23 cellular contexts compared by ENCODE assay signal in genomic region chr14:93004699-93005082, GRCh38.
A peak's percentile ranks its signal among the peaks of the same experiment; 100 is the strongest.
DNase-seq lines count a peak whose midpoint lies in the region; ATAC-seq and TF ChIP-seq lines count a peak whose summit lies in the region.
"Had no signal": no experiment of that assay in that cellular context is flagged by ENCODE, and none has a peak within 500 bp of the region (broad histone marks: within the 10 kb centered on the region; RNA-seq: fewer than 3 reads in every experiment).

No MANE protein-coding gene starts in this region.

- no peak overlapping the region for H3K4me3 Mint-ChIP-seq in activated naive CD8-positive, alpha-beta T cell treated with anti-CD3 and anti-CD28 coated beads, Interleukin-2, amount 10 ng/mL, durations not matched to agents 7 days and 5 days
- H3K4me3 Mint-ChIP-seq in activated naive CD8-positive, alpha-beta T cell treated with anti-CD3 and anti-CD28 coated beads for 36 hours: no peak overlapping the region
- H3K4me3 Mint-ChIP-seq in dendritic cell treated with granulocyte-macrophage colony-stimulating factor and Interleukin-4, amounts not matched to agents 40 ng/mL and 50 ng/mL, for 4 days: no peak overlapping the region
- no peak overlapping the region for H3K4me3 Mint-ChIP-seq in neural progenitor cell
- H3K4me3 Mint-ChIP-seq in type B pancreatic cell: no peak overlapping the region

- H3K36me3 ChIP-seq in neural progenitor cell (no peaks in the 10 kb centered on the region), A673 (ENCODE audit: insufficient read depth, low read length, poor library complexity, severe bottlenecking) (no peaks in the 10 kb centered on the region)
- H3K36me3 ChIP-seq: cardiac muscle cell, gastrocnemius medialis, Peyer's patch, right lobe of liver, WERI-Rb-1 had no signal

- H3K27ac Mint-ChIP-seq in activated naive CD8-positive, alpha-beta T cell treated with anti-CD3 and anti-CD28 coated beads, Interleukin-2, amount 10 ng/mL, durations not matched to agents 7 days and 5 days: peak overlapping the region; percentile 9
- H3K27ac Mint-ChIP-seq in activated naive CD8-positive, alpha-beta T cell treated with anti-CD3 and anti-CD28 coated beads for 36 hours: no peak overlapping the region
- H3K27ac Mint-ChIP-seq in dendritic cell treated with granulocyte-macrophage colony-stimulating factor and Interleukin-4, amounts not matched to agents 40 ng/mL and 50 ng/mL, for 4 days: peak overlapping the region; percentile 14
- H3K27ac Mint-ChIP-seq in neural progenitor cell (peak overlapping the region; percentile 50), type B pancreatic cell (peak overlapping the region; percentile 21)

- BruUV-seq in A673 (replicated peaks; lab: Mats Ljungman, UMichigan): no TSS peak

- peaks cover 25% of the 10 kb centered on the region for H4K20me1 ChIP-seq in neural progenitor cell (ENCODE audit: low read depth)

- intact Hi-C loops in dendritic cell treated with granulocyte-macrophage colony-stimulating factor and Interleukin-4, amounts not matched to agents 40 ng/mL and 50 ng/mL, for 4 days (cut with micrococcal nuclease): no loop called here
- intact Hi-C loops in A673 (cut with micrococcal nuclease; ENCODE audit: unreplicated experiment): no loop called here

- H3K9me3 Mint-ChIP-seq in activated naive CD8-positive, alpha-beta T cell treated with anti-CD3 and anti-CD28 coated beads, Interleukin-2, amount 10 ng/mL, durations not matched to agents 7 days and 5 days: no peaks in the 10 kb centered on the region
- H3K9me3 Mint-ChIP-seq in activated naive CD8-positive, alpha-beta T cell treated with anti-CD3 and anti-CD28 coated beads for 36 hours: no peaks in the 10 kb centered on the region
- no peaks in the 10 kb centered on the region for H3K9me3 Mint-ChIP-seq in dendritic cell treated with granulocyte-macrophage colony-stimulating factor and Interleukin-4, amounts not matched to agents 40 ng/mL and 50 ng/mL, for 4 days
- H3K9me3 Mint-ChIP-seq in neural progenitor cell (no peaks in the 10 kb centered on the region), type B pancreatic cell (no peaks in the 10 kb centered on the region)

- peaks cover 10% of the 10 kb centered on the region for H3K4me1 Mint-ChIP-seq in activated naive CD8-positive, alpha-beta T cell treated with anti-CD3 and anti-CD28 coated beads, Interleukin-2, amount 10 ng/mL, durations not matched to agents 7 days and 5 days
- H3K4me1 Mint-ChIP-seq in activated naive CD8-positive, alpha-beta T cell treated with anti-CD3 and anti-CD28 coated beads for 36 hours: peaks cover 10% of the 10 kb centered on the region
- H3K4me1 Mint-ChIP-seq in dendritic cell treated with granulocyte-macrophage colony-stimulating factor and Interleukin-4, amounts not matched to agents 40 ng/mL and 50 ng/mL, for 4 days (ENCODE audit: low read depth): peaks cover 86% of the 10 kb centered on the region
- H3K4me1 Mint-ChIP-seq in neural progenitor cell (peaks cover 21% of the 10 kb centered on the region), type B pancreatic cell (ENCODE audit: unreplicated experiment) (peaks cover 39% of the 10 kb centered on the region)

- no peaks in the 10 kb centered on the region for H3F3A ChIP-seq in neural progenitor cell (ENCODE audit: low read depth)

- H3K27me3 ChIP-seq in neural progenitor cell (no peaks in the 10 kb centered on the region), A673 (replicated peaks; ENCODE audit: insufficient read depth, low read depth, low read length, poor library complexity) (no peaks in the 10 kb centered on the region)
- H3K27me3 ChIP-seq: cardiac muscle cell, gastrocnemius medialis, Peyer's patch, right lobe of liver had no signal

- POLR2A ChIA-PET in activated naive CD8-positive, alpha-beta T cell treated with anti-CD3 and anti-CD28 coated beads, Interleukin-2, amount 10 ng/mL, durations not matched to agents 7 days and 5 days (lab: Charles Lee): no interaction called here
- POLR2A ChIA-PET in A673 (lab: Charles Lee; ENCODE audit: low non-redundant PET): no interaction called here

- H3K4me3 ChIP-seq in neural progenitor cell: no peak overlapping the region
- no peak overlapping the region for H3K4me3 ChIP-seq in A673 (ENCODE audit: low read depth, low read length, poor library complexity, severe bottlenecking)
- H3K4me3 ChIP-seq: cardiac muscle cell, gastrocnemius medialis, Peyer's patch, right lobe of liver had no signal

- H3K27ac ChIP-seq in neural progenitor cell: no peak overlapping the region
- H3K27ac ChIP-seq in A673 (ENCODE audit: low read depth, low read length, poor library complexity, severe bottlenecking): no peak overlapping the region
- H3K27ac ChIP-seq: cardiac muscle cell, gastrocnemius medialis, Peyer's patch, WERI-Rb-1 had no signal

- TF ChIP-seq CTCF in neural progenitor cell (IDR thresholded peaks at IDR 0.05): no peak
- TF ChIP-seq CTCF in type B pancreatic cell (conservative IDR thresholded peaks at IDR 0.05): no peak
- no peak for TF ChIP-seq CTCF in A673 (conservative IDR thresholded peaks at IDR 0.05; ENCODE audit: low read depth, low read length)

- H3K9ac ChIP-seq in neural progenitor cell: no peak overlapping the region
- H3K9ac ChIP-seq: KMS-11 had no signal

- no peak overlapping the region for H2AFZ ChIP-seq in neural progenitor cell (replicated peaks)

- no peaks in the 10 kb centered on the region for H3K27me3 Mint-ChIP-seq in activated naive CD8-positive, alpha-beta T cell treated with anti-CD3 and anti-CD28 coated beads, Interleukin-2, amount 10 ng/mL, durations not matched to agents 7 days and 5 days
- no peaks in the 10 kb centered on the region for H3K27me3 Mint-ChIP-seq in activated naive CD8-positive, alpha-beta T cell treated with anti-CD3 and anti-CD28 coated beads for 36 hours
- no peaks in the 10 kb centered on the region for H3K27me3 Mint-ChIP-seq in dendritic cell treated with granulocyte-macrophage colony-stimulating factor and Interleukin-4, amounts not matched to agents 40 ng/mL and 50 ng/mL, for 4 days
- H3K27me3 Mint-ChIP-seq in neural progenitor cell (ENCODE audit: insufficient read depth, low read depth) (peaks cover 8% of the 10 kb centered on the region), type B pancreatic cell (no peaks in the 10 kb centered on the region)

- CTCF ChIA-PET in A673 (lab: Charles Lee): no interaction called here

- no peaks in the 10 kb centered on the region for H3K4me1 ChIP-seq in neural progenitor cell
- H3K4me1 ChIP-seq in A673 (ENCODE audit: insufficient read depth, low read length, poor library complexity, severe bottlenecking): peaks cover 7% of the 10 kb centered on the region

- no peaks in the 10 kb centered on the region for H3K79me2 ChIP-seq in neural progenitor cell (ENCODE audit: low read depth)

- H3K9me3 ChIP-seq in neural progenitor cell (ENCODE audit: low read depth) (no peaks in the 10 kb centered on the region), A673 (ENCODE audit: low read depth, low read length, poor library complexity, severe bottlenecking) (no peaks in the 10 kb centered on the region)
- H3K9me3 ChIP-seq: Caco-2, gastrocnemius medialis, Peyer's patch, right lobe of liver had no signal

- H3K36me3 Mint-ChIP-seq in activated naive CD8-positive, alpha-beta T cell treated with anti-CD3 and anti-CD28 coated beads, Interleukin-2, amount 10 ng/mL, durations not matched to agents 7 days and 5 days: no peaks in the 10 kb centered on the region
- no peaks in the 10 kb centered on the region for H3K36me3 Mint-ChIP-seq in activated naive CD8-positive, alpha-beta T cell treated with anti-CD3 and anti-CD28 coated beads for 36 hours
- peaks cover 61% of the 10 kb centered on the region for H3K36me3 Mint-ChIP-seq in dendritic cell treated with granulocyte-macrophage colony-stimulating factor and Interleukin-4, amounts not matched to agents 40 ng/mL and 50 ng/mL, for 4 days (ENCODE audit: low read depth)
- H3K36me3 Mint-ChIP-seq in neural progenitor cell (no peaks in the 10 kb centered on the region), type B pancreatic cell (no peaks in the 10 kb centered on the region)

- H3K4me2 ChIP-seq in neural progenitor cell: no peak overlapping the region
- H3K4me2 ChIP-seq: KMS-11 had no signal

- DNase-seq in activated naive CD8-positive, alpha-beta T cell treated with anti-CD3 and anti-CD28 coated beads, Interleukin-2, amount 10 ng/mL, durations not matched to agents 7 days and 5 days: no peak
- DNase-seq in activated naive CD8-positive, alpha-beta T cell treated with anti-CD3 and anti-CD28 coated beads for 36 hours: no peak
- DNase-seq in neural progenitor cell (ENCODE audit: low spot score) (no peak), type B pancreatic cell (ENCODE audit: extremely low spot score, unreplicated experiment) (no peak), A673 (ENCODE audit: low spot score) (no peak), cerebellar nuclear complex (lab: John Stamatoyannopoulos, UW) (no peak)
- DNase-seq: activated CD4-positive, alpha-beta T cell treated with anti-CD3 and anti-CD28 coated beads, Interleukin-2, amount 50 U/mL, for 48 hours; activated gamma-delta T cell; Caco-2; effector CD4-positive, alpha-beta T cell; gastrocnemius medialis; mammary epithelial cell; NCI-H1694; NCI-H2171; NCI-H524 treated with DMSO at 0.1 percent for 48 hours; Peyer's patch; right lobe of liver; stimulated activated CD4-positive, alpha-beta T cell treated with anti-CD3 and anti-CD28 coated beads, Interleukin-15, amount 100 ng/mL, for 24 hours; WERI-Rb-1 had no signal

- no peak for ATAC-seq in activated naive CD8-positive, alpha-beta T cell treated with anti-CD3 and anti-CD28 coated beads, Interleukin-2, amount 10 ng/mL, durations not matched to agents 7 days and 5 days (ENCODE audit: low read depth)
- no peak for ATAC-seq in HG03432 (IDR thresholded peaks at IDR 0.05; ENCODE audit: unreplicated experiment)
- ATAC-seq: gastrocnemius medialis had no signal
